In the genomic region with DNA sequence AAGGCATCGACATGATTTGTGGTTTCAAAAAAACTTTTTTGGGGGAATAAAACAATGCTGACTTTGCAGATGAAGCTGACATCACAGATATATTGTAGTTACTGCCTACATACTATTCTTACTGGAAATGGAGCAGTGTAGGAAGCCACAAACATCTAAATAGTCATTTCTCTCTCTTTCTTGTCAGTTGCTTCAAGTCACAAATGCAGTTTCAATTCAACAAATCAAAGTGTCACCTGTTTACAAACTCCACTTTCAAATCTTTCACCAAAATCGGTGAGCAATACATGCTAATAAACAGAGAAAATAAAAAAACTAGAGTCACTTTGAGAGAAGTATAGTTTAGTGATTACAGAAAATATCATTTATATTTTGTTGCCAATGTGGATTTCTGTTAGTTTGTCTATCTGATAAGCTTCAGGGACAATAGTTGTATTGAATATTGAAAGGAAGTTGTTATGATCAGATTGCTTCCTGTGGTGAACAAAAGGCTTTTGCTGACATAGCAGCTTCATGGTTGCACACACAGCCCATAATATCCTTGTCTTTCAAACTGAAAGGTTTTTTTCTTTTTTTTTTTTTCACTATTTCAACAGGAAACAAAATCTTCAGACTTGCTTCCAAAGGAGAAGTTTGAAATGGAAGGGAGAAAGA, we compare ENCODE assay signal across 12 cellular contexts. TPM values are rescaled to one million over a fixed set of nuclear protein-coding genes. Genes with fewer than 3 reads are reported as not detected.
DNase-seq lines count a peak whose midpoint lies in the region; ATAC-seq and TF ChIP-seq lines count a peak whose summit lies in the region.
"Had no signal": no experiment of that assay in that cellular context is flagged by ENCODE, and none has a peak within 500 bp of the region (broad histone marks: within the 10 kb centered on the region; RNA-seq: fewer than 3 reads in every experiment).

No MANE protein-coding gene starts in this region.

- in situ Hi-C loops in KBM-7 (cut with MboI; ENCODE audit: low pct_unique_long_range_greater_than_20kb, low sequenced_read_pairs) = no loop called here

- CTCF ChIA-PET in A673 (lab: Charles Lee) = no interaction called here

- H3K9me3 ChIP-seq in A673 (ENCODE audit: low read depth, low read length, poor library complexity, severe bottlenecking) = no peaks in the 10 kb centered on the region
- no peaks in the 10 kb centered on the region for H3K9me3 ChIP-seq in esophagus muscularis mucosa

- TF ChIP-seq CTCF in A673 (conservative IDR thresholded peaks at IDR 0.05; ENCODE audit: low read depth, low read length) (no peak), esophagus muscularis mucosa (IDR thresholded peaks at IDR 0.05) (no peak)

- WGBS in esophagus muscularis mucosa = 73% methylated on average over 2 of the region's 2 CpGs

- no peak for TF ChIP-seq POLR2A in esophagus muscularis mucosa (IDR thresholded peaks at IDR 0.05; ENCODE audit: low read depth)

- H3K4me3 ChIP-seq in A673 (ENCODE audit: low read depth, low read length, poor library complexity, severe bottlenecking) (no peak overlapping the region), esophagus muscularis mucosa (no peak overlapping the region)

- H3K27me3 ChIP-seq in A673 (replicated peaks; ENCODE audit: insufficient read depth, low read depth, low read length, poor library complexity) (no peaks in the 10 kb centered on the region), esophagus muscularis mucosa (no peaks in the 10 kb centered on the region)

- H3K27ac ChIP-seq in A673 (ENCODE audit: low read depth, low read length, poor library complexity, severe bottlenecking) (peak overlapping the region; percentile 92), esophagus muscularis mucosa (replicated peaks in 1 of 4) (no peak overlapping the region)
- H3K27ac ChIP-seq: epithelial cell of prostate had no signal

- POLR2A ChIA-PET in A673 (lab: Charles Lee; ENCODE audit: low non-redundant PET) = no interaction called here

- TF ChIP-seq EP300 in esophagus muscularis mucosa (IDR thresholded peaks at IDR 0.05) = no peak

- H3K4me1 ChIP-seq in A673 (ENCODE audit: insufficient read depth, low read length, poor library complexity, severe bottlenecking) = peaks cover 57% of the 10 kb centered on the region
- H3K4me1 ChIP-seq in esophagus muscularis mucosa = no peaks in the 10 kb centered on the region

- DNase-seq in A673 (ENCODE audit: low spot score) (peak; percentile 55), KBM-7 (peak; percentile 26), hippocampal formation (lab: John Stamatoyannopoulos, UW) (no peak), amniotic stem cell (lab: John Stamatoyannopoulos, UW) (no peak), esophagus muscularis mucosa (ENCODE audit: extremely low spot score) (no peak), NCI-H2196 (lab: John Stamatoyannopoulos, UW; ENCODE audit: unreplicated experiment) (no peak)
- DNase-seq: activated CD8-positive, alpha-beta memory T cell treated with anti-CD3 and anti-CD28 coated beads, Interleukin-2, amount 50 U/mL, for 4 hours; stimulated activated CD4-positive, alpha-beta T cell treated with anti-CD3 and anti-CD28 coated beads, Interleukin-4, amount 100 ng/mL, for 24 hours had no signal

- H3K36me3 ChIP-seq in A673 (ENCODE audit: insufficient read depth, low read length, poor library complexity, severe bottlenecking) (no peaks in the 10 kb centered on the region), esophagus muscularis mucosa (no peaks in the 10 kb centered on the region)

- no TSS peak for BruUV-seq in A673 (replicated peaks; lab: Mats Ljungman, UMichigan)

- intact Hi-C loops in A673 (cut with micrococcal nuclease; ENCODE audit: unreplicated experiment) (no loop called here), esophagus muscularis mucosa (cut with DNase I) (no loop called here)

- ATAC-seq in GM18870 (IDR thresholded peaks at IDR 0.05; ENCODE audit: unreplicated experiment) (peak; percentile 94), HG02759 (IDR thresholded peaks at IDR 0.05; ENCODE audit: unreplicated experiment) (peak; percentile 83)
- ATAC-seq: Panc1 had no signal

RNA-seq across cellular contexts. Expression of a gene that starts 49.7 kb away (rescaled TPM):
- total RNA-seq in A673 (2021) = 103 and 107 TPM in 2 replicates
- 10 to 100 TPM in 1 of 4 donors, 1 to 10 TPM in 3; 7.9 to 13.7 (median 9.4) TPM for total RNA-seq in esophagus muscularis mucosa

Comparison
In these comparisons a context has a peak if more than half of its experiments do, and no peak if none do; other contexts are left out.
1. DNase-seq: peak in A673 (single experiment) and KBM-7 (single experiment); none in hippocampal formation (0 of 2), amniotic stem cell (single experiment), esophagus muscularis mucosa (single experiment) and NCI-H2196 (single experiment).